Comparison of ENCODE assay signal across 9 cellular contexts in the genomic region with DNA sequence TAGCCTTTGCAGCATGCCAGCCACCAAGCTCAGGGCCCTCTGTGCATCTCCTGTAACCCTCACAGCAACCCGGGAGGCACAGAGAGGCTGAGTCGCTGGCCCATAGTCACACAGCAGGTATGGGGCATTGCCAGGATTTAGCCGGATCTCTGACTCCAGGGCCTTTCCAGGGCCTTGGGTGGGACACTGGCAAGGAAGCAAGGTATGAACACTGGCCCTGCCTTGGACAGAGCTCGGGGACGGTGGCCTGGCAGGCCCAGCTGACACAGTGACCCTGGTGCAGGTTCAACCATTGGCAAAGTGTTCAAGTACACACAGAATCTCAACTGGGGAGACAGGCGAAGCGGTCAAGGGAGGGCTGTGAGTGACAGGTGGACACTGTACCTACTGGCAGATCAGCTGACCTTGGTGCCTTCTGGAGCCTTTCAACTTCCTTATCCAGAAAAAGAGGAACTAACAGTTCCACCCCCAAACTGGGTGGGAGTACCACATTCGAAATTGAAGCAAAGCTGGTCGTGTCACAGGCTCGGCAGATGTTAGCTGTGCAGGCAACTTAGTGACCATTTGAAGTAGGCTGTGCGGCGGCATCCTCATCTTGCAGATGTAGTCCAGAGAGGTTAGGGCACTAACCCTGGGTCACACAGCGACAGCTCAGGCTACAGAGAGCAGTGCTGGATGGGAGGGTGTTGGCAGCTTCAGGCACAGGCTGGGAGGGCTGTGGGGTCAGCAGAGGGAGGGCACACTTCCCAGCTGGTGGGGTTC.
A peak's percentile ranks its signal among the peaks of the same experiment; 100 is the strongest.
DNase-seq lines count a peak whose midpoint lies in the region; ATAC-seq, FAIRE-seq and TF ChIP-seq lines count a peak whose summit lies in the region.
"Had no signal": no experiment of that assay in that cellular context is flagged by ENCODE, and none has a peak within 500 bp of the region (broad histone marks: within the 10 kb centered on the region; RNA-seq: fewer than 3 reads in every experiment).

No MANE protein-coding gene starts in this region.

- H4K20me1 ChIP-seq in Karpas-422 (ENCODE audit: insufficient read depth, low read depth, low read length) = 0 out of 2 replicates have a peak, but pooled peaks cover 2% of the 10 kb centered on the region

- H3K18ac ChIP-seq in mesenchymal stem cell (ENCODE audit: low read depth in 1 of 2, low read length in 2 of 2) = peak overlapping the region; percentile 54 to 60

- TF ChIP-seq RAD21 in A549 (conservative IDR thresholded peaks at IDR 0.05 in 1 of 2, IDR thresholded peaks at IDR 0.05 in 1 of 2) = no peak

- no peak overlapping the region for H3K27ac Mint-ChIP-seq in activated T-helper 2 cell treated with anti-CD3 and anti-CD28 coated beads, Interferon-gamma antibody, Interleukin-2, Interleukin-4, amounts not matched to agents 10 μg/mL and 5 μg/mL and 100 μg/mL, durations not matched to agents 14 hours and 24 hours and 36 hours

- ATAC-seq in A549 (no peak), GM21576 (IDR thresholded peaks at IDR 0.05; ENCODE audit: unreplicated experiment) (no peak)

- H4K91ac ChIP-seq in mesenchymal stem cell (ENCODE audit: low read length) = peak overlapping the region; percentile 84

- peak overlapping the region; percentile 24 for H2BK120ac ChIP-seq in mesenchymal stem cell (ENCODE audit: low read depth, low read length)

- no peaks in the 10 kb centered on the region for H3K27me3 Mint-ChIP-seq in activated T-helper 2 cell treated with anti-CD3 and anti-CD28 coated beads, Interferon-gamma antibody, Interleukin-2, Interleukin-4, amounts not matched to agents 10 μg/mL and 5 μg/mL and 100 μg/mL, durations not matched to agents 14 hours and 24 hours and 36 hours (ENCODE audit: low read depth)

- no peak for TF ChIP-seq EP300 in A549 (IDR thresholded peaks at IDR 0.05)

- peaks cover 7% of the 10 kb centered on the region for H3K79me1 ChIP-seq in mesenchymal stem cell (replicated peaks; ENCODE audit: low read length, poor library complexity, severe bottlenecking)

- no peak overlapping the region for H3K4me3 Mint-ChIP-seq in activated T-helper 2 cell treated with anti-CD3 and anti-CD28 coated beads, Interferon-gamma antibody, Interleukin-2, Interleukin-4, amounts not matched to agents 10 μg/mL and 5 μg/mL and 100 μg/mL, durations not matched to agents 14 hours and 24 hours and 36 hours (ENCODE audit: low read depth)

- H3K14ac ChIP-seq in mesenchymal stem cell (ENCODE audit: low read length in 2 of 2) = peak overlapping the region in 1 of 2 experiments; percentile 29

- H3K9me2 ChIP-seq in Karpas-422 (replicated peaks; ENCODE audit: insufficient read depth, low read length) = no peaks in the 10 kb centered on the region

- no peaks in the 10 kb centered on the region for H3K9me3 ChIP-seq in A549
- H3K9me3 ChIP-seq in Karpas-422 (ENCODE audit: low read length) = no peaks in the 10 kb centered on the region
- H3K9me3 ChIP-seq in ascending aorta = no peaks in the 10 kb centered on the region
- H3K9me3 ChIP-seq in mesenchymal stem cell (ENCODE audit: control insufficient read depth, low read length) = no peaks in the 10 kb centered on the region

- peak overlapping the region; percentile 12 to 29 for H3K4ac ChIP-seq in mesenchymal stem cell (ENCODE audit: low read depth in 1 of 2, low read length in 2 of 2)

- H4K8ac ChIP-seq in mesenchymal stem cell (ENCODE audit: low read length) = peak overlapping the region; percentile 5

- H3K9me3 Mint-ChIP-seq in activated T-helper 2 cell treated with anti-CD3 and anti-CD28 coated beads, Interferon-gamma antibody, Interleukin-2, Interleukin-4, amounts not matched to agents 10 μg/mL and 5 μg/mL and 100 μg/mL, durations not matched to agents 14 hours and 24 hours and 36 hours = no peaks in the 10 kb centered on the region

- H3K9ac ChIP-seq in Karpas-422 (ENCODE audit: low read length) (no peak overlapping the region), mesenchymal stem cell (ENCODE audit: low read length) (peak overlapping the region; percentile 82)

- H3K23ac ChIP-seq in mesenchymal stem cell (ENCODE audit: low read length in 2 of 2) = peak overlapping the region in 1 of 2 experiments; percentile 46

- peak overlapping the region; percentile 19 for H2BK15ac ChIP-seq in mesenchymal stem cell (ENCODE audit: low read depth, poor library complexity, severe bottlenecking)

- peaks cover 52% of the 10 kb centered on the region for H3K4me1 Mint-ChIP-seq in activated T-helper 2 cell treated with anti-CD3 and anti-CD28 coated beads, Interferon-gamma antibody, Interleukin-2, Interleukin-4, amounts not matched to agents 10 μg/mL and 5 μg/mL and 100 μg/mL, durations not matched to agents 14 hours and 24 hours and 36 hours (ENCODE audit: low read depth)

- H3K4me3 ChIP-seq in A549 = no peak overlapping the region
- H3K4me3 ChIP-seq in Karpas-422 (ENCODE audit: low read length) = no peak overlapping the region
- no peak overlapping the region for H3K4me3 ChIP-seq in ascending aorta
- no peak overlapping the region for H3K4me3 ChIP-seq in mesenchymal stem cell (ENCODE audit: insufficient read depth in 1 of 2, low read depth in 1 of 2, low read length in 2 of 2)

- H2BK5ac ChIP-seq in mesenchymal stem cell (ENCODE audit: low read depth, low read length, poor library complexity, severe bottlenecking) = no peak overlapping the region

- H3K79me2 ChIP-seq in Karpas-422 (ENCODE audit: low read length) = no peaks in the 10 kb centered on the region

- H3K27ac ChIP-seq in A549 = peak overlapping the region; percentile 75 to 95
- no peak overlapping the region for H3K27ac ChIP-seq in Karpas-422 (ENCODE audit: low read length)
- H3K27ac ChIP-seq in ascending aorta = peak overlapping the region; percentile 90 to 93
- H3K27ac ChIP-seq in mesenchymal stem cell (ENCODE audit: low read length, poor library complexity, severe bottlenecking) = peak overlapping the region; percentile 97

- WGBS in A549 (ENCODE audit: missing lambda C conversion rate) = 68% methylated on average over 13 of the region's 13 CpGs
- 86% methylated on average over 13 of the region's 13 CpGs for WGBS in mesenchymal stem cell

- peaks cover 19% of the 10 kb centered on the region for H3K36me3 Mint-ChIP-seq in activated T-helper 2 cell treated with anti-CD3 and anti-CD28 coated beads, Interferon-gamma antibody, Interleukin-2, Interleukin-4, amounts not matched to agents 10 μg/mL and 5 μg/mL and 100 μg/mL, durations not matched to agents 14 hours and 24 hours and 36 hours (ENCODE audit: low read depth)

- H3K4me1 ChIP-seq in A549 = peaks cover 79% of the 10 kb centered on the region
- peaks cover 19% of the 10 kb centered on the region for H3K4me1 ChIP-seq in Karpas-422 (ENCODE audit: low read length)
- peaks cover 41 to 59% of the 10 kb centered on the region in 2 donors for H3K4me1 ChIP-seq in ascending aorta
- H3K4me1 ChIP-seq in mesenchymal stem cell (ENCODE audit: control insufficient read depth, insufficient read depth, low read depth, low read length) = peaks cover 82% of the 10 kb centered on the region

- TF ChIP-seq CTCF in A549 (IDR thresholded peaks at IDR 0.05) (no peak), ascending aorta (IDR thresholded peaks at IDR 0.05) (no peak)

- TF ChIP-seq POLR2A in A549 (IDR thresholded peaks at IDR 0.05; ENCODE audit: low read length) = no peak
- no peak for TF ChIP-seq POLR2A in GM12892 (IDR thresholded peaks at IDR 0.05; ENCODE audit: low read depth, low read length)

- H3K36me3 ChIP-seq in Karpas-422 (ENCODE audit: insufficient read depth, low read length) = no peaks in the 10 kb centered on the region
- H3K36me3 ChIP-seq in ascending aorta = no peaks in the 10 kb centered on the region
- peaks cover 3 to 24% of the 10 kb centered on the region in 2 experiments for H3K36me3 ChIP-seq in mesenchymal stem cell (ENCODE audit: control insufficient read depth in 1 of 2, insufficient read depth in 2 of 2, low read depth in 1 of 2, low read length in 2 of 2)

- POLR2A ChIA-PET in A549 (lab: Yijun Ruan, JAX) = interaction anchor here (1.3 kb wide), 1 partner anchor 530 kb away, joined by 5 read pairs; a partner anchor contains a TSS

- DNase-seq in A549 (ENCODE audit: low read depth in 1 of 2, low spot score in 1 of 2) (no peak), Karpas-422 (peak; percentile 54), ascending aorta (ENCODE audit: low spot score in 2 of 2) (no peak), mesenchymal stem cell (no peak), GM12892 (ENCODE audit: insufficient read length) (no peak), HuH-7 (ENCODE audit: low spot score) (no peak)
- no peak for DNase-seq in activated T-helper 2 cell treated with anti-CD3 and anti-CD28 coated beads, Interferon-gamma antibody, Interleukin-2, Interleukin-4, amounts not matched to agents 10 μg/mL and 5 μg/mL and 100 μg/mL, durations not matched to agents 14 hours and 24 hours and 36 hours (ENCODE audit: low spot score)
- DNase-seq: foreskin melanocyte had no signal

- H2AK5ac ChIP-seq in mesenchymal stem cell (ENCODE audit: low read length, severe bottlenecking) = peak overlapping the region; percentile 7

- peak overlapping the region; percentile 56 to 61 for H2BK12ac ChIP-seq in mesenchymal stem cell (ENCODE audit: low read length in 2 of 2)

- CTCF ChIA-PET in A549 (lab: Yijun Ruan, JAX) = interaction anchor here (0.7 to 18.7 kb wide), 15 partner anchors 10 to 156 kb away, joined by 3 to 198 read pairs (median 8); no protein-coding TSS in a partner anchor

- intact Hi-C loops in ascending aorta (cut with DNase I) = loop anchor here (10.0 kb wide), 1 partner anchor 307 kb away; no protein-coding TSS in a partner anchor
- intact Hi-C loops in activated T-helper 2 cell treated with anti-CD3 and anti-CD28 coated beads, Interferon-gamma antibody, Interleukin-2, Interleukin-4, amounts not matched to agents 10 μg/mL and 5 μg/mL and 100 μg/mL, durations not matched to agents 14 hours and 24 hours and 36 hours (cut with micrococcal nuclease) = no loop called here

- H3K27me3 ChIP-seq in Karpas-422 (ENCODE audit: low read length) (no peaks in the 10 kb centered on the region), ascending aorta (no peaks in the 10 kb centered on the region), mesenchymal stem cell (ENCODE audit: control insufficient read depth in 1 of 2, insufficient read depth in 1 of 2, low read length in 2 of 2) (no peaks in the 10 kb centered on the region)

- H3K4me2 ChIP-seq in A549 (peak overlapping the region; percentile 78), Karpas-422 (ENCODE audit: low read depth, low read length, poor library complexity, severe bottlenecking) (no peak overlapping the region), mesenchymal stem cell (ENCODE audit: low read length, poor library complexity, severe bottlenecking) (no peak overlapping the region)

- H2AFZ ChIP-seq in Karpas-422 (ENCODE audit: low read length) = no peak overlapping the region
- no peak overlapping the region for H2AFZ ChIP-seq in mesenchymal stem cell (ENCODE audit: low read depth, low read length)

- FAIRE-seq in A549 (lab: Jason Lieb, UNC) (no peak), GM12892 (lab: Jason Lieb, UNC) (no peak)

TF ChIP-seq in A549, 52 proteins besides CTCF, POLR2A, EP300 and RAD21 (continues in another document):
- TF ChIP-seq KDM1A (IDR thresholded peaks at IDR 0.05; ENCODE audit: low read depth) = peak; percentile 71; the same call in 1 of the 2 replicates
- TF ChIP-seq TFCP2L1 (CRISPR knock-in tag; IDR thresholded peaks at IDR 0.05) = 0 out of 2 replicates have a peak, but pooled peaks have one; percentile 59
- peak; percentile 97 for TF ChIP-seq ZFP36 (IDR thresholded peaks at IDR 0.05; ENCODE audit: borderline replicate concordance, partially characterized antibody)
- TF ChIP-seq JUN (IDR thresholded peaks at IDR 0.05) = peak; percentile 53 to 77; a peak in 2 of 5 replicates
